1 cellular context compared by ENCODE assay signal in the genomic region with DNA sequence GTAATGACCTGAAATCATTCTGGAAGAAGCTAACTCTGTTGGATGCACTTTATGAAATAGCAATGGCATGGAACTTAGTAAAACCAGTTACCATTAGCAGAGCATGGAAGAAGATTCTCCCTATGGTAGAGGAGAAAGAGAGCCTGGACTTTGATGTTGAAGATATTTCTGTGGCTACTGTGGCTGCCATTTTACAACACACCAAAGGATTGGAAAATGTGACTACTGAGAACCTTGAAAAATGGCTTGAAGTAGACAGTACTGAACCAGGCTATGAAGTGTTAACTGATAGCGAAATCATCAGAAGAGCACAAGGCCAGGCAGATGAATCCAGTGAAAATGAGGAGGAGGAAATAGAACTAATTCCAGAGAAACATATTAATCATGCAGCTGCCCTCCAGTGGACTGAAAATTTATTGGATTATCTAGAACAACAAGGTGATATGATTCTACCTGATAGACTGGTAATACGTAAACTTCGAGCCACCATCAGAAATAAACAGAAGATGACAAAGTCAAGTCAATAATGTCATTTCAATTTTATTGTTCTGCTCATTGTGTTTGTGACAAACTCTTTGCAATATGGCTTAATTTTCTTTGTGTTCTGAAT.
TF ChIP-seq lines count a peak whose summit lies in the region.

No MANE protein-coding gene starts in this region.

TF ChIP-seq in WTC11, 78 proteins besides CTCF, POLR2A, EP300 and RAD21 (continued from another document):
- TF ChIP-seq, protein P1, sequence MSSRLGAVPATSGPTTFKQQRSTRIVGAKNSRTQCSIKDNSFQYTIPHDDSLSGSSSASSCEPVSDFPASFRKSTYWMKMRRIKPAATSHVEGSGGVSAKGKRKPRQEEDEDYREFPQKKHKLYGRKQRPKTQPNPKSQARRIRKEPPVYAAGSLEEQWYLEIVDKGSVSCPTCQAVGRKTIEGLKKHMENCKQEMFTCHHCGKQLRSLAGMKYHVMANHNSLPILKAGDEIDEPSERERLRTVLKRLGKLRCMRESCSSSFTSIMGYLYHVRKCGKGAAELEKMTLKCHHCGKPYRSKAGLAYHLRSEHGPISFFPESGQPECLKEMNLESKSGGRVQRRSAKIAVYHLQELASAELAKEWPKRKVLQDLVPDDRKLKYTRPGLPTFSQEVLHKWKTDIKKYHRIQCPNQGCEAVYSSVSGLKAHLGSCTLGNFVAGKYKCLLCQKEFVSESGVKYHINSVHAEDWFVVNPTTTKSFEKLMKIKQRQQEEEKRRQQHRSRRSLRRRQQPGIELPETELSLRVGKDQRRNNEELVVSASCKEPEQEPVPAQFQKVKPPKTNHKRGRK (CRISPR knock-in tag; IDR thresholded peaks at IDR 0.05; ENCODE audit: borderline replicate concordance) = no peak
- TF ChIP-seq GTF2I (CRISPR knock-in tag; conservative IDR thresholded peaks at IDR 0.05) (no peak), ZNF396 (CRISPR knock-in tag; IDR thresholded peaks at IDR 0.05; ENCODE audit: borderline replicate concordance) (no peak), NFYB (CRISPR knock-in tag; conservative IDR thresholded peaks at IDR 0.05; ENCODE audit: low read depth) (no peak), GABPB1 (CRISPR knock-in tag; IDR thresholded peaks at IDR 0.05) (no peak), ZNF416 (CRISPR knock-in tag; IDR thresholded peaks at IDR 0.05) (no peak), NFATC4 (CRISPR knock-in tag; IDR thresholded peaks at IDR 0.05) (no peak)
- TF ChIP-seq, protein P2, sequence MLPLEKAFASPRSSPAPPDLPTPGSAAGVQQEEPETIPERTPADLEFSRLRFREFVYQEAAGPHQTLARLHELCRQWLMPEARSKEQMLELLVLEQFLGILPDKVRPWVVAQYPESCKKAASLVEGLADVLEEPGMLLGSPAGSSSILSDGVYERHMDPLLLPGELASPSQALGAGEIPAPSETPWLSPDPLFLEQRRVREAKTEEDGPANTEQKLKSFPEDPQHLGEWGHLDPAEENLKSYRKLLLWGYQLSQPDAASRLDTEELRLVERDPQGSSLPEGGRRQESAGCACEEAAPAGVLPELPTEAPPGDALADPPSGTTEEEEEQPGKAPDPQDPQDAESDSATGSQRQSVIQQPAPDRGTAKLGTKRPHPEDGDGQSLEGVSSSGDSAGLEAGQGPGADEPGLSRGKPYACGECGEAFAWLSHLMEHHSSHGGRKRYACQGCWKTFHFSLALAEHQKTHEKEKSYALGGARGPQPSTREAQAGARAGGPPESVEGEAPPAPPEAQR (CRISPR knock-in tag; IDR thresholded peaks at IDR 0.05) = no peak
- TF ChIP-seq, protein P3, sequence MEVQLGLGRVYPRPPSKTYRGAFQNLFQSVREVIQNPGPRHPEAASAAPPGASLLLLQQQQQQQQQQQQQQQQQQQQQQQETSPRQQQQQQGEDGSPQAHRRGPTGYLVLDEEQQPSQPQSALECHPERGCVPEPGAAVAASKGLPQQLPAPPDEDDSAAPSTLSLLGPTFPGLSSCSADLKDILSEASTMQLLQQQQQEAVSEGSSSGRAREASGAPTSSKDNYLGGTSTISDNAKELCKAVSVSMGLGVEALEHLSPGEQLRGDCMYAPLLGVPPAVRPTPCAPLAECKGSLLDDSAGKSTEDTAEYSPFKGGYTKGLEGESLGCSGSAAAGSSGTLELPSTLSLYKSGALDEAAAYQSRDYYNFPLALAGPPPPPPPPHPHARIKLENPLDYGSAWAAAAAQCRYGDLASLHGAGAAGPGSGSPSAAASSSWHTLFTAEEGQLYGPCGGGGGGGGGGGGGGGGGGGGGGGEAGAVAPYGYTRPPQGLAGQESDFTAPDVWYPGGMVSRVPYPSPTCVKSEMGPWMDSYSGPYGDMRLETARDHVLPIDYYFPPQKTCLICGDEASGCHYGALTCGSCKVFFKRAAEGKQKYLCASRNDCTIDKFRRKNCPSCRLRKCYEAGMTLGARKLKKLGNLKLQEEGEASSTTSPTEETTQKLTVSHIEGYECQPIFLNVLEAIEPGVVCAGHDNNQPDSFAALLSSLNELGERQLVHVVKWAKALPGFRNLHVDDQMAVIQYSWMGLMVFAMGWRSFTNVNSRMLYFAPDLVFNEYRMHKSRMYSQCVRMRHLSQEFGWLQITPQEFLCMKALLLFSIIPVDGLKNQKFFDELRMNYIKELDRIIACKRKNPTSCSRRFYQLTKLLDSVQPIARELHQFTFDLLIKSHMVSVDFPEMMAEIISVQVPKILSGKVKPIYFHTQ (CRISPR knock-in tag; IDR thresholded peaks at IDR 0.05) = no peak
- TF ChIP-seq, protein P4, sequence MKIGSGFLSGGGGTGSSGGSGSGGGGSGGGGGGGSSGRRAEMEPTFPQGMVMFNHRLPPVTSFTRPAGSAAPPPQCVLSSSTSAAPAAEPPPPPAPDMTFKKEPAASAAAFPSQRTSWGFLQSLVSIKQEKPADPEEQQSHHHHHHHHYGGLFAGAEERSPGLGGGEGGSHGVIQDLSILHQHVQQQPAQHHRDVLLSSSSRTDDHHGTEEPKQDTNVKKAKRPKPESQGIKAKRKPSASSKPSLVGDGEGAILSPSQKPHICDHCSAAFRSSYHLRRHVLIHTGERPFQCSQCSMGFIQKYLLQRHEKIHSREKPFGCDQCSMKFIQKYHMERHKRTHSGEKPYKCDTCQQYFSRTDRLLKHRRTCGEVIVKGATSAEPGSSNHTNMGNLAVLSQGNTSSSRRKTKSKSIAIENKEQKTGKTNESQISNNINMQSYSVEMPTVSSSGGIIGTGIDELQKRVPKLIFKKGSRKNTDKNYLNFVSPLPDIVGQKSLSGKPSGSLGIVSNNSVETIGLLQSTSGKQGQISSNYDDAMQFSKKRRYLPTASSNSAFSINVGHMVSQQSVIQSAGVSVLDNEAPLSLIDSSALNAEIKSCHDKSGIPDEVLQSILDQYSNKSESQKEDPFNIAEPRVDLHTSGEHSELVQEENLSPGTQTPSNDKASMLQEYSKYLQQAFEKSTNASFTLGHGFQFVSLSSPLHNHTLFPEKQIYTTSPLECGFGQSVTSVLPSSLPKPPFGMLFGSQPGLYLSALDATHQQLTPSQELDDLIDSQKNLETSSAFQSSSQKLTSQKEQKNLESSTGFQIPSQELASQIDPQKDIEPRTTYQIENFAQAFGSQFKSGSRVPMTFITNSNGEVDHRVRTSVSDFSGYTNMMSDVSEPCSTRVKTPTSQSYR (CRISPR knock-in tag; IDR thresholded peaks at IDR 0.05) = no peak
